ENCODE assay signal across 9 cellular contexts in the genomic region with DNA sequence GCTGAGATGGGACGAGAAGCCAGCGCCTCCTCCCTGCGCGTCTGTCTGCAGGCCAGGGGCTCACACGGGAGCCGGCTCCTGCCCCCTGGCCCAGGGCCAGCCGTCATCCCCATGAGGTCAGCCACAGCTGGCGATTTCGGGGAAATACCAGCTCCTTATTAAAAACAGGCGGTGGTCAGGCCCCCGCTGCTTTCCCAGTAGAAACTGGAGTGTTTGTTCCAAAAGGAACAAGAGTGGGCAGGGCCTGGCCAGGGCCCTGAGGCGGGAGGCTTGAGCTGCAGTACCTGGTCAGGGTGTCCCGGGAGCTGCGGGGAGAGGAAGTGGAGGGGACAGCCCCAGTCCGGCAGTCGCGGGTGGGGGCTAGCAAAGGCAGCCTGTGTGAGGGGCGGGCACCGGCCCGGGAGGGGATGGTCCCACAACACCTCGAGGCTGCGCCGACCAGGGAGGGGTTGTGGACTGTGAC.
DNase-seq lines count a peak whose midpoint lies in the region; ATAC-seq lines count a peak whose summit lies in the region.
"Had no signal": no experiment of that assay in that cellular context is flagged by ENCODE, and none has a peak within 500 bp of the region (broad histone marks: within the 10 kb centered on the region; RNA-seq: fewer than 3 reads in every experiment).

No MANE protein-coding gene starts in this region.

- no peaks in the 10 kb centered on the region for H3K27me3 Mint-ChIP-seq in activated naive CD8-positive, alpha-beta T cell treated with anti-CD3 and anti-CD28 coated beads, Interleukin-2, amount 50 U/mL, for 24 hours

- ATAC-seq in GM18907 (IDR thresholded peaks at IDR 0.05; ENCODE audit: unreplicated experiment), result peak; percentile 66
- ATAC-seq in HG03432 (IDR thresholded peaks at IDR 0.05; ENCODE audit: unreplicated experiment), result peak; percentile 59
- ATAC-seq in activated naive CD8-positive, alpha-beta T cell treated with anti-CD3 and anti-CD28 coated beads, Interleukin-2, amount 50 U/mL, for 24 hours, result peak; percentile 38
- ATAC-seq: HCT116 had no signal

- DNase-seq in ACHN, result peak; percentile 39
- no peak for DNase-seq in activated naive CD8-positive, alpha-beta T cell treated with anti-CD3 and anti-CD28 coated beads, Interleukin-2, amount 50 U/mL, for 24 hours
- DNase-seq in hepatic stellate cell (ENCODE audit: low spot score), result peak; percentile 50
- DNase-seq in Kasumi-1 (lab: John Stamatoyannopoulos, UW), result no peak
- no peak for DNase-seq in UCSD-AML1 (lab: John Stamatoyannopoulos, UW; ENCODE audit: unreplicated experiment)

- in situ Hi-C loops in ACHN (cut with HindIII; ENCODE audit: low pct_ligation_motif_present, low pct_unique_long_range_greater_than_20kb, low sequenced_read_pairs), result no loop called here

- no peaks in the 10 kb centered on the region for H3K36me3 ChIP-seq in rectal smooth muscle tissue (ENCODE audit: control insufficient read depth, insufficient read depth, low read length)

- no peak overlapping the region for H3K9ac ChIP-seq in rectal smooth muscle tissue (ENCODE audit: low read length)

- peak overlapping the region; percentile 46 for H3K27ac Mint-ChIP-seq in activated naive CD8-positive, alpha-beta T cell treated with anti-CD3 and anti-CD28 coated beads, Interleukin-2, amount 50 U/mL, for 24 hours

- H3K4me3 Mint-ChIP-seq in activated naive CD8-positive, alpha-beta T cell treated with anti-CD3 and anti-CD28 coated beads, Interleukin-2, amount 50 U/mL, for 24 hours, result peak overlapping the region; percentile 66

- no peaks in the 10 kb centered on the region for H3K27me3 ChIP-seq in rectal smooth muscle tissue (ENCODE audit: control insufficient read depth, insufficient read depth, low read length)

- peak overlapping the region; percentile 54 for H3K4me3 ChIP-seq in rectal smooth muscle tissue (ENCODE audit: low read length)

- peaks cover 32% of the 10 kb centered on the region for H3K9me3 Mint-ChIP-seq in activated naive CD8-positive, alpha-beta T cell treated with anti-CD3 and anti-CD28 coated beads, Interleukin-2, amount 50 U/mL, for 24 hours

- peaks cover 7% of the 10 kb centered on the region for H3K4me1 Mint-ChIP-seq in activated naive CD8-positive, alpha-beta T cell treated with anti-CD3 and anti-CD28 coated beads, Interleukin-2, amount 50 U/mL, for 24 hours

- H3K36me3 Mint-ChIP-seq in activated naive CD8-positive, alpha-beta T cell treated with anti-CD3 and anti-CD28 coated beads, Interleukin-2, amount 50 U/mL, for 24 hours (ENCODE audit: low read depth), result no peaks in the 10 kb centered on the region

- H3K27ac ChIP-seq in rectal smooth muscle tissue (ENCODE audit: low read depth, low read length), result peak overlapping the region; percentile 68

- H3K4me1 ChIP-seq in rectal smooth muscle tissue (ENCODE audit: control insufficient read depth, insufficient read depth, low read length), result peaks cover 5% of the 10 kb centered on the region

Comparison
In these comparisons a context has a peak if more than half of its experiments do, and no peak if none do; other contexts are left out.
1. DNase-seq: peak in ACHN (single experiment) and hepatic stellate cell (single experiment); none in activated naive CD8-positive, alpha-beta T cell treated with anti-CD3 and anti-CD28 coated beads, Interleukin-2, amount 50 U/mL, for 24 hours (single experiment), Kasumi-1 (0 of 2) and UCSD-AML1 (single experiment).
2. Peak in every context shown above with its lines, with median percentiles within 50 percentile points of each other: ATAC-seq.